In genomic region chr5:140363631-140364471, GRCh38 we compare ENCODE assay signal across 1 cellular context.
A peak's percentile ranks its signal among the peaks of the same experiment; 100 is the strongest.
TF ChIP-seq lines count a peak whose summit lies in the region.

No MANE protein-coding gene starts in this region.

TF ChIP-seq in K562, 482 proteins besides CTCF, POLR2A, EP300 and RAD21:
- TF ChIP-seq GTF2F1 (IDR thresholded peaks at IDR 0.05; ENCODE audit: low read depth, low read length), result no peak
- TF ChIP-seq, protein P1, sequence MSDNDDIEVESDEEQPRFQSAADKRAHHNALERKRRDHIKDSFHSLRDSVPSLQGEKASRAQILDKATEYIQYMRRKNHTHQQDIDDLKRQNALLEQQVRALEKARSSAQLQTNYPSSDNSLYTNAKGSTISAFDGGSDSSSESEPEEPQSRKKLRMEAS (CRISPR knock-in tag; IDR thresholded peaks at IDR 0.05), result no peak
- TF ChIP-seq TCF7 (IDR thresholded peaks at IDR 0.05; ENCODE audit: borderline replicate concordance), result 0 out of 2 replicates have a peak, but pooled peaks have one; percentile 5
- TF ChIP-seq ZBTB2 (IDR thresholded peaks at IDR 0.05), result 0 out of 2 replicates have a peak, but pooled peaks have one; percentile 34
- TF ChIP-seq VEZF1 (CRISPR knock-in tag; IDR thresholded peaks at IDR 0.05), result no peak
- TF ChIP-seq ZNF3 (CRISPR knock-in tag; IDR thresholded peaks at IDR 0.05), result no peak
- TF ChIP-seq ELF4 (CRISPR knock-in tag; IDR thresholded peaks at IDR 0.05), result no peak
- TF ChIP-seq NCOA6 (IDR thresholded peaks at IDR 0.05), result no peak
- no peak for TF ChIP-seq ARID1B (IDR thresholded peaks at IDR 0.05)
- TF ChIP-seq HDGF (IDR thresholded peaks at IDR 0.05), result no peak
- no peak for TF ChIP-seq SRSF9 (IDR thresholded peaks at IDR 0.05; ENCODE audit: borderline replicate concordance, low read depth, low read length)
- TF ChIP-seq ZNF586 (CRISPR knock-in tag; conservative IDR thresholded peaks at IDR 0.05), result no peak
- TF ChIP-seq, protein P2, sequence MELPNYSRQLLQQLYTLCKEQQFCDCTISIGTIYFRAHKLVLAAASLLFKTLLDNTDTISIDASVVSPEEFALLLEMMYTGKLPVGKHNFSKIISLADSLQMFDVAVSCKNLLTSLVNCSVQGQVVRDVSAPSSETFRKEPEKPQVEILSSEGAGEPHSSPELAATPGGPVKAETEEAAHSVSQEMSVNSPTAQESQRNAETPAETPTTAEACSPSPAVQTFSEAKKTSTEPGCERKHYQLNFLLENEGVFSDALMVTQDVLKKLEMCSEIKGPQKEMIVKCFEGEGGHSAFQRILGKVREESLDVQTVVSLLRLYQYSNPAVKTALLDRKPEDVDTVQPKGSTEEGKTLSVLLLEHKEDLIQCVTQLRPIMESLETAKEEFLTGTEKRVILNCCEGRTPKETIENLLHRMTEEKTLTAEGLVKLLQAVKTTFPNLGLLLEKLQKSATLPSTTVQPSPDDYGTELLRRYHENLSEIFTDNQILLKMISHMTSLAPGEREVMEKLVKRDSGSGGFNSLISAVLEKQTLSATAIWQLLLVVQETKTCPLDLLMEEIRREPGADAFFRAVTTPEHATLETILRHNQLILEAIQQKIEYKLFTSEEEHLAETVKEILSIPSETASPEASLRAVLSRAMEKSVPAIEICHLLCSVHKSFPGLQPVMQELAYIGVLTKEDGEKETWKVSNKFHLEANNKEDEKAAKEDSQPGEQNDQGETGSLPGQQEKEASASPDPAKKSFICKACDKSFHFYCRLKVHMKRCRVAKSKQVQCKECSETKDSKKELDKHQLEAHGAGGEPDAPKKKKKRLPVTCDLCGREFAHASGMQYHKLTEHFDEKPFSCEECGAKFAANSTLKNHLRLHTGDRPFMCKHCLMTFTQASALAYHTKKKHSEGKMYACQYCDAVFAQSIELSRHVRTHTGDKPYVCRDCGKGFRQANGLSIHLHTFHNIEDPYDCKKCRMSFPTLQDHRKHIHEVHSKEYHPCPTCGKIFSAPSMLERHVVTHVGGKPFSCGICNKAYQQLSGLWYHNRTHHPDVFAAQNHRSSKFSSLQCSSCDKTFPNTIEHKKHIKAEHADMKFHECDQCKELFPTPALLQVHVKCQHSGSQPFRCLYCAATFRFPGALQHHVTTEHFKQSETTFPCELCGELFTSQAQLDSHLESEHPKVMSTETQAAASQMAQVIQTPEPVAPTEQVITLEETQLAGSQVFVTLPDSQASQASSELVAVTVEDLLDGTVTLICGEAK (IDR thresholded peaks at IDR 0.05), result 0 out of 2 replicates have a peak, but pooled peaks have one; percentile 7
- TF ChIP-seq, protein P2 (CRISPR knock-in tag; IDR thresholded peaks at IDR 0.05), result no peak
- TF ChIP-seq NR1H2 (CRISPR knock-in tag; IDR thresholded peaks at IDR 0.05), result no peak
- TF ChIP-seq ZNF445 (CRISPR knock-in tag; IDR thresholded peaks at IDR 0.05; ENCODE audit: low read depth), result no peak
- TF ChIP-seq HSF4 (CRISPR knock-in tag; IDR thresholded peaks at IDR 0.05; ENCODE audit: borderline replicate concordance), result no peak
- TF ChIP-seq THAP7 (CRISPR knock-in tag; IDR thresholded peaks at IDR 0.05), result no peak
- TF ChIP-seq NR2C2 (CRISPR knock-in tag; IDR thresholded peaks at IDR 0.05), result no peak
- no peak for TF ChIP-seq NR2C2 (tag; IDR thresholded peaks at IDR 0.05)
- no peak for TF ChIP-seq POLR2AphosphoS2 (IDR thresholded peaks at IDR 0.05; ENCODE audit: low read length)
- TF ChIP-seq ZNF696 (CRISPR knock-in tag; conservative IDR thresholded peaks at IDR 0.05), result no peak
- TF ChIP-seq ZNF311 (CRISPR knock-in tag; IDR thresholded peaks at IDR 0.05), result no peak
- TF ChIP-seq E2F6 (IDR thresholded peaks at IDR 0.05; ENCODE audit: borderline replicate concordance in 1 of 2, extremely low read depth in 1 of 2, insufficient read depth in 1 of 2, insufficient read length in 1 of 2, low read depth in 1 of 2, low read length in 1 of 2, poor library complexity in 1 of 2, severe bottlenecking in 1 of 2), result peak in 1 of 2 experiments; percentile 1
- TF ChIP-seq AFF4 (CRISPR knock-in tag; IDR thresholded peaks at IDR 0.05), result no peak
- TF ChIP-seq, protein P3, sequence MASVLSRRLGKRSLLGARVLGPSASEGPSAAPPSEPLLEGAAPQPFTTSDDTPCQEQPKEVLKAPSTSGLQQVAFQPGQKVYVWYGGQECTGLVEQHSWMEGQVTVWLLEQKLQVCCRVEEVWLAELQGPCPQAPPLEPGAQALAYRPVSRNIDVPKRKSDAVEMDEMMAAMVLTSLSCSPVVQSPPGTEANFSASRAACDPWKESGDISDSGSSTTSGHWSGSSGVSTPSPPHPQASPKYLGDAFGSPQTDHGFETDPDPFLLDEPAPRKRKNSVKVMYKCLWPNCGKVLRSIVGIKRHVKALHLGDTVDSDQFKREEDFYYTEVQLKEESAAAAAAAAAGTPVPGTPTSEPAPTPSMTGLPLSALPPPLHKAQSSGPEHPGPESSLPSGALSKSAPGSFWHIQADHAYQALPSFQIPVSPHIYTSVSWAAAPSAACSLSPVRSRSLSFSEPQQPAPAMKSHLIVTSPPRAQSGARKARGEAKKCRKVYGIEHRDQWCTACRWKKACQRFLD (CRISPR knock-in tag; IDR thresholded peaks at IDR 0.05), result no peak
- TF ChIP-seq SPI1 (IDR thresholded peaks at IDR 0.05; ENCODE audit: borderline replicate concordance, low read depth, low read length), result no peak
- TF ChIP-seq CCNT2 (IDR thresholded peaks at IDR 0.05; ENCODE audit: borderline replicate concordance, extremely low read depth, insufficient read length, low read depth, low read length), result no peak
- TF ChIP-seq EHMT2 (IDR thresholded peaks at IDR 0.05), result no peak
- TF ChIP-seq TAF7 (tag; IDR thresholded peaks at IDR 0.05), result no peak
- no peak for TF ChIP-seq HNRNPK (IDR thresholded peaks at IDR 0.05; ENCODE audit: low read depth, low read length, poor library complexity, severe bottlenecking)
- TF ChIP-seq LEF1 (IDR thresholded peaks at IDR 0.05), result no peak
- no peak for TF ChIP-seq CBX3 (IDR thresholded peaks at IDR 0.05; ENCODE audit: borderline replicate concordance in 1 of 2, low read length in 2 of 2)
